1 cellular context compared by ENCODE assay signal in the genomic region with DNA sequence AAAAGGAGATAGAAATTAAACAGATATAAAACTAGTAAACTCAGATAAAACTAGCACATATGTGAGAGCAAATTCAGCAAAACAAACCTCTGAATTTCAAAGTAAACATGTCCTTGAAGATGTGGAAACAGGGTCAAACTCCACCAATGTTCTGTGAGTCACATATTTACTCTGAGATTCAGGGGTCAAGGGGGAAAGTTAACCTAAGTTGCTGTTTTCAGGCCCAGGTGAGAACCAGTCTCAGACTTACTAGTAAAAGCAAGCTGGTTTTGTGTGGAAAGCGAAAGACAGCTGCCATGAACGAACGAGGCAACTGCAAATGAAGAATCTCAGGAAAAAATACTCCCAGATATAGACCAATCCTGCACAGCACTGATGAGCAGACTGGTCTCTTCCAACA.
A peak's percentile ranks its signal among the peaks of the same experiment; 100 is the strongest.
TF ChIP-seq lines count a peak whose summit lies in the region.

No MANE protein-coding gene starts in this region.

TF ChIP-seq in IMR-90, 13 proteins besides CTCF, POLR2A, EP300 and RAD21 (continued from another document):
- no peak for TF ChIP-seq MAZ (IDR thresholded peaks at IDR 0.05; ENCODE audit: borderline replicate concordance, low read depth, low read length)
- peak; percentile 19; the same call in 1 of the 2 replicates for TF ChIP-seq FOS (IDR thresholded peaks at IDR 0.05; ENCODE audit: low read depth, low read length)
- no peak for TF ChIP-seq BHLHE40 (IDR thresholded peaks at IDR 0.05; ENCODE audit: low read depth, low read length)
